In the genomic region with DNA sequence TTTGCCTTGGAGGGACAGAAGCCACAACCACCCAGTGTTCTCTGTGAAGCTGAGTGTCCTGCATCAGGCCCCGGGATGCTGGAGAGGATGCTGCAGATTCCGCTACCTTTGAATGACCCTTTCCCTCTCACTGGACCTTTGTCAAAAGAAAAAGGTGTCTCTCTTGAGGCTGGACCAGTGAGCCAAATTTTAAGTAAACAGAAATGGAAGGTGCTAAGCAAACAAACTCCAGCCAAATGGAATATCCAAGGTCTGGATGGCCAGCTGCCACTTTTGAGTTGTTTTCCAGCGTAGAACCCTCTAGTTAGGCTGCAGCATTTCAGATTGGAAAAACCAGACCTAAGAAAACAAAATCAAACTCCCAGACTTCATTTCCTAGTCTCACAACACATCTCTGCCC, we compare ENCODE assay signal across 14 cellular contexts.
A peak's percentile ranks its signal among the peaks of the same experiment; 100 is the strongest.
DNase-seq lines count a peak whose midpoint lies in the region; TF ChIP-seq lines count a peak whose summit lies in the region.
"Had no signal": no experiment of that assay in that cellular context is flagged by ENCODE, and none has a peak within 500 bp of the region (broad histone marks: within the 10 kb centered on the region; RNA-seq: fewer than 3 reads in every experiment).

No MANE protein-coding gene starts in this region.

- TF ChIP-seq POLR2A in lower leg skin (IDR thresholded peaks at IDR 0.05): no peak

- no peaks in the 10 kb centered on the region for H3K36me3 ChIP-seq in KMS-11 (ENCODE audit: insufficient read depth)
- no peaks in the 10 kb centered on the region for H3K36me3 ChIP-seq in rectal smooth muscle tissue (ENCODE audit: control insufficient read depth, insufficient read depth, low read length)

- H3K4me2 ChIP-seq in KMS-11: peak overlapping the region; percentile 92; the same call in 1 of the 2 replicates

- H3K27me3 ChIP-seq in KMS-11 (ENCODE audit: insufficient read depth, low read depth): no peaks in the 10 kb centered on the region
- no peaks in the 10 kb centered on the region for H3K27me3 ChIP-seq in rectal smooth muscle tissue (ENCODE audit: control insufficient read depth, insufficient read depth, low read length)

- no peak for TF ChIP-seq CTCF in KMS-11 (conservative IDR thresholded peaks at IDR 0.05; ENCODE audit: low read depth, low read length)
- TF ChIP-seq CTCF in lower leg skin (IDR thresholded peaks at IDR 0.05): no peak

- no peaks in the 10 kb centered on the region for H3K79me2 ChIP-seq in KMS-11 (ENCODE audit: insufficient read depth, low read depth)

- intact Hi-C loops in lower leg skin (cut with DNase I; ENCODE audit: low total_unique reads): no loop called here

- DNase-seq in NCI-H69 (lab: John Stamatoyannopoulos, UW): peak; percentile 91
- peak in 1 of 61 donors; percentile 3 for DNase-seq in caudate nucleus (lab: John Stamatoyannopoulos, UW)
- no peak for DNase-seq in mucosa of gallbladder (ENCODE audit: low spot score)
- DNase-seq in GM03348 (ENCODE audit: low spot score): no peak
- DNase-seq in lower leg skin (ENCODE audit: low spot score in 2 of 2): no peak
- DNase-seq in activated CD4-positive, alpha-beta T cell treated with anti-CD3 and anti-CD28 coated beads, Interleukin-2, amount 50 U/mL, for 48 hours: no peak
- DNase-seq: ACHN, AML-193, DMS153, H9, KG1, NCI-H187 had no signal

- H3K9ac ChIP-seq in KMS-11 (no peak overlapping the region), rectal smooth muscle tissue (ENCODE audit: low read length) (no peak overlapping the region)

- peak overlapping the region; percentile 87; the same call in 1 of the 2 replicates for H3K27ac ChIP-seq in KMS-11
- peak overlapping the region; percentile 11 for H3K27ac ChIP-seq in caudate nucleus (ENCODE audit: low read depth, low read length)
- peak overlapping the region; percentile 14 for H3K27ac ChIP-seq in rectal smooth muscle tissue (ENCODE audit: low read depth, low read length)

- peaks cover 86% of the 10 kb centered on the region for H3K4me1 ChIP-seq in KMS-11 (ENCODE audit: low read depth, poor library complexity, severe bottlenecking)
- no peaks in the 10 kb centered on the region for H3K4me1 ChIP-seq in rectal smooth muscle tissue (ENCODE audit: control insufficient read depth, insufficient read depth, low read length)

- 83 to 96% methylated on average over 3 of the region's 3 CpGs for WGBS in lower leg skin, 2 donors

- H2AFZ ChIP-seq in KMS-11 (ENCODE audit: low read depth): peak overlapping the region; percentile 27; the same call in 1 of the 2 replicates

- no peaks in the 10 kb centered on the region for H4K20me1 ChIP-seq in KMS-11 (ENCODE audit: insufficient read depth)

- H3K4me3 ChIP-seq in KMS-11 (IDR thresholded peaks at IDR 0.05; ENCODE audit: insufficient read depth, low read depth, low read length): no peak overlapping the region
- H3K4me3 ChIP-seq in rectal smooth muscle tissue (ENCODE audit: low read length): no peak overlapping the region
- H3K4me3 ChIP-seq in lower leg skin (ENCODE audit: low read depth, poor library complexity, severe bottlenecking): no peak overlapping the region

Comparison
In these comparisons a context has a peak if more than half of its experiments do, and no peak if none do; other contexts are left out.
1. H3K27ac ChIP-seq: peak in every context shown above with its lines; median percentile 87 in KMS-11; 14 in rectal smooth muscle tissue; 11 in caudate nucleus.